In genomic region chr19:40585677-40586422, GRCh38 we compare ENCODE assay signal across 1 cellular context.
TF ChIP-seq lines count a peak whose summit lies in the region.

No MANE protein-coding gene starts in this region.

TF ChIP-seq in A549, 52 proteins besides CTCF, POLR2A, EP300 and RAD21 (continued from another document):
- TF ChIP-seq ELK1 (IDR thresholded peaks at IDR 0.05; ENCODE audit: low read depth, low read length) (no peak), FOXS1 (CRISPR knock-in tag; IDR thresholded peaks at IDR 0.05) (peak; percentile 75; the same call in 1 of the 2 replicates), ZSCAN20 (CRISPR knock-in tag; IDR thresholded peaks at IDR 0.05) (no peak), SMC3 (IDR thresholded peaks at IDR 0.05) (peak; percentile 27; the same call in 1 of the 3 replicates), EHMT2 (IDR thresholded peaks at IDR 0.05; ENCODE audit: low read depth) (no peak), RCOR1 (IDR thresholded peaks at IDR 0.05; ENCODE audit: low read depth, low read length) (no peak), HEYL (CRISPR knock-in tag; IDR thresholded peaks at IDR 0.05) (no peak), PBX3 (IDR thresholded peaks at IDR 0.05) (no peak), KDM1A (IDR thresholded peaks at IDR 0.05; ENCODE audit: low read depth) (no peak), ATOH8 (CRISPR knock-in tag; IDR thresholded peaks at IDR 0.05; ENCODE audit: low read depth) (peak; percentile 88), CBX2 (IDR thresholded peaks at IDR 0.05; ENCODE audit: borderline replicate concordance, low read depth) (no peak), RARB (CRISPR knock-in tag; IDR thresholded peaks at IDR 0.05) (peak; percentile 49; the same call in 1 of the 2 replicates), BHLHE40 (IDR thresholded peaks at IDR 0.05; ENCODE audit: low read depth, low read length) (no peak), HOXA7 (CRISPR knock-in tag; IDR thresholded peaks at IDR 0.05) (no peak), TFCP2L1 (CRISPR knock-in tag; IDR thresholded peaks at IDR 0.05) (no peak), HES2 (IDR thresholded peaks at IDR 0.05) (peak; percentile 80; the same call in 1 of the 2 replicates), CHD2 (IDR thresholded peaks at IDR 0.05; ENCODE audit: low read length, partially characterized antibody) (no peak), NR3C1 (IDR thresholded peaks at IDR 0.05) (no peak), MAFK (IDR thresholded peaks at IDR 0.05; ENCODE audit: partially characterized antibody) (no peak), MAX (IDR thresholded peaks at IDR 0.05) (peak; percentile 95), RNF2 (IDR thresholded peaks at IDR 0.05; ENCODE audit: borderline replicate concordance, low read depth) (no peak), ZC3H11A (IDR thresholded peaks at IDR 0.05) (no peak), BCL3 (IDR thresholded peaks at IDR 0.05) (no peak), PHF8 (IDR thresholded peaks at IDR 0.05; ENCODE audit: borderline replicate concordance, low read depth) (no peak), HDAC2 (IDR thresholded peaks at IDR 0.05) (no peak), NFE2L2 (conservative IDR thresholded peaks at IDR 0.05; ENCODE audit: low read length) (no peak), RFX5 (IDR thresholded peaks at IDR 0.05) (peak; percentile 54), ZNF302 (CRISPR knock-in tag; IDR thresholded peaks at IDR 0.05) (peak; percentile 16; the same call in 1 of the 2 replicates), MAZ (IDR thresholded peaks at IDR 0.05; ENCODE audit: borderline replicate concordance, low read depth, low read length) (no peak), POLR2AphosphoS2 (conservative IDR thresholded peaks at IDR 0.05; ENCODE audit: low read length) (no peak), HOXB5 (CRISPR knock-in tag; IDR thresholded peaks at IDR 0.05) (no peak), SREBF2 (IDR thresholded peaks at IDR 0.05) (no peak)
TF ChIP-seq in A549: peak in this region for 16.
